In the genomic region with DNA sequence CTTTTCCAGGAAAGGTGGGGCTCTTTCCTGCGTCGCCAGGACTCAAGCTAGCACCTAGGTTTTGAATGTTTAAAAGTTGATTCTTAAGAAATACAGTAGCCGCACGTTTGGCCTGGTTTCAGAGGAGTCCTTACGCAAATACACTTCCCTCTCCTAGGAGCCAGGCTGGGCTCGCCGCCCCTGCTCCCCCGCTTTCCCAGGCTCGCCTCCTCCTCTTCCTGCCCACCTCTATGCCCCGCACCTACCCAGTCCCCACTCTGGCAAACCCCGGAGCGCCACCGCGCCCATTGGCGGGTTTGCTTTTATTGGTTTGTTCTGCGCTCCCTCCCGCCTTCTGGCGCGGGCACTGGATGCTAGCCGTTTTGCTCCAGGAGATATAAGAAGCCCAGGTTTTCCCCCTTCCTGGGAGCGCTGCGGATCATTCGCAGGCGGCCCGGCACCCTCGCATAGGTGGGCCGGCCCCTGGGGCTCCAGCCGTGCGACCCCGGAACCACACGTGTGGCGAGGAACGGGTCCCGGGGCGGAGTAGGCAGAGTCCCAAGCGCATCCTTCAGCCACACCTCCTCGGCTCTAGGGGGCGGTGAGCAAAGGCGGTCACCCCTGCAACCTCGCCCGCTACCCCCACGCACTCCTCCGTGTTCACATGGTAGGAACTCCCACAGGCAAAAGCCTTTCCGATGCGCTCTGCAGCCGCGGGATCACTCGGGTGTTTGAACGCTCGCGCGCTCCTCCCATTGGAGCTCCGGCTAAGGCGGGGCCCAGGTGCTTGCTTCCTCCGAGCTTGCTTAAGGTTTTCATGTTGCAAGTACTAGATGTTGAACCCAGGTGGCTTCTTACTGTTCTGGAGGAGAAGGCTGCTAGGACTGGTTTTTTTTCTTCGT, we compare ENCODE assay signal across 8 cellular contexts.
DNase-seq lines count a peak whose midpoint lies in the region; ATAC-seq, FAIRE-seq and TF ChIP-seq lines count a peak whose summit lies in the region.

No MANE protein-coding gene starts in this region.

- H3K36me3 ChIP-seq in neuronal stem cell (replicated peaks in 1 of 2; ENCODE audit: control insufficient read depth in 2 of 2, insufficient read depth in 2 of 2, low read length in 2 of 2), result no peaks in the 10 kb centered on the region
- no peaks in the 10 kb centered on the region for H3K36me3 ChIP-seq in uterus

- WGBS in neuronal stem cell (ENCODE audit: extremely low coverage in 2 of 2, insufficient read length in 2 of 2, insufficient replicate concordance in 1 of 2), 2 donors, result no CpG with 5 or more reads among the region's 56 CpGs

- H3K4me3 ChIP-seq in neuronal stem cell (ENCODE audit: low read length in 2 of 2) (peak overlapping the region in 1 of 2 donors; percentile 81), uterus (peak overlapping the region; percentile 15 to 25)

- H2AFZ ChIP-seq in neuronal stem cell (ENCODE audit: low read length), result peak overlapping the region; percentile 73

- no peak overlapping the region for H2BK12ac ChIP-seq in neuronal stem cell (ENCODE audit: low read length)

- peak; percentile 23 for ATAC-seq in HG03039 (IDR thresholded peaks at IDR 0.05; ENCODE audit: unreplicated experiment)

- no peak overlapping the region for H2AK5ac ChIP-seq in neuronal stem cell (ENCODE audit: low read depth, low read length)

- H3K4me1 ChIP-seq in neuronal stem cell (ENCODE audit: control insufficient read depth in 2 of 2, insufficient read depth in 1 of 2, low read depth in 1 of 2, low read length in 2 of 2), result peaks cover 0 to 10% of the 10 kb centered on the region in 2 donors
- peaks cover 0 to 16% of the 10 kb centered on the region in 2 donors for H3K4me1 ChIP-seq in uterus

- H2BK120ac ChIP-seq in neuronal stem cell (ENCODE audit: low read depth, low read length), result no peak overlapping the region

- H3K9me3 ChIP-seq in neuronal stem cell (replicated peaks in 1 of 2; ENCODE audit: control insufficient read depth in 2 of 2, insufficient read depth in 1 of 2, low read depth in 1 of 2, low read length in 2 of 2) (peaks cover 0 to 6% of the 10 kb centered on the region in 2 donors), uterus (no peaks in the 10 kb centered on the region)

- peak overlapping the region; percentile 81 for H3K27ac Mint-ChIP-seq in activated T-cell treated with anti-CD3 and anti-CD28 coated beads, Interleukin-2, amount 50 U/mL, for 24 hours

- H3K4ac ChIP-seq in neuronal stem cell (ENCODE audit: low read length), result no peak overlapping the region

- H4K8ac ChIP-seq in neuronal stem cell (ENCODE audit: low read depth, low read length), result no peak overlapping the region

- H3K27ac ChIP-seq in neuronal stem cell (replicated peaks; ENCODE audit: low read length), result no peak overlapping the region
- H3K27ac ChIP-seq in uterus, result no peak overlapping the region

- peak overlapping the region; percentile 83 for H3K23ac ChIP-seq in neuronal stem cell (ENCODE audit: low read depth, low read length, poor library complexity)

- no peak for TF ChIP-seq POLR2A in uterus (IDR thresholded peaks at IDR 0.05)

- peaks cover 6% of the 10 kb centered on the region for H3K27me3 Mint-ChIP-seq in activated T-cell treated with anti-CD3 and anti-CD28 coated beads, Interleukin-2, amount 50 U/mL, for 24 hours

- TF ChIP-seq CTCF in uterus (IDR thresholded peaks at IDR 0.05), result no peak

- H3K4me3 Mint-ChIP-seq in activated T-cell treated with anti-CD3 and anti-CD28 coated beads, Interleukin-2, amount 50 U/mL, for 24 hours, result peak overlapping the region; percentile 84

- H3K14ac ChIP-seq in neuronal stem cell (ENCODE audit: low read length), result no peak overlapping the region

- H3K4me2 ChIP-seq in neuronal stem cell (ENCODE audit: insufficient read depth, low read length, poor library complexity, severe bottlenecking), result peak overlapping the region; percentile 90

- peak overlapping the region; percentile 16 for H3K9ac ChIP-seq in neuronal stem cell (ENCODE audit: low read depth, low read length, poor library complexity)

- H3K18ac ChIP-seq in neuronal stem cell (ENCODE audit: low read length), result peak overlapping the region; percentile 21

- H3K9me3 Mint-ChIP-seq in activated T-cell treated with anti-CD3 and anti-CD28 coated beads, Interleukin-2, amount 50 U/mL, for 24 hours, result no peaks in the 10 kb centered on the region

- H2BK5ac ChIP-seq in neuronal stem cell (ENCODE audit: low read length), result no peak overlapping the region

- no peak overlapping the region for H2BK15ac ChIP-seq in neuronal stem cell (ENCODE audit: low read length)

- peaks cover 57% of the 10 kb centered on the region for H3K4me1 Mint-ChIP-seq in activated T-cell treated with anti-CD3 and anti-CD28 coated beads, Interleukin-2, amount 50 U/mL, for 24 hours (ENCODE audit: low read depth)

- H4K91ac ChIP-seq in neuronal stem cell (ENCODE audit: low read depth, low read length, poor library complexity), result no peak overlapping the region

- intact Hi-C loops in uterus (cut with DNase I; ENCODE audit: low total_unique reads), result no loop called here

- H3K27me3 ChIP-seq in neuronal stem cell (ENCODE audit: control insufficient read depth in 3 of 3, insufficient read depth in 3 of 3, low read depth in 1 of 3, low read length in 3 of 3), result peaks cover 32 to 93% (median 67%) of the 10 kb centered on the region in 3 experiments
- H3K27me3 ChIP-seq in uterus, result peaks cover 0 to 10% of the 10 kb centered on the region in 2 donors

- H3K79me1 ChIP-seq in neuronal stem cell (ENCODE audit: low read depth, low read length), result no peaks in the 10 kb centered on the region

- DNase-seq in GM18507 (ENCODE audit: extremely low spot score, insufficient read length, low read depth) (no peak), NCI-H82 treated with DMSO at 0.1 percent for 48 hours (lab: John Stamatoyannopoulos, UW; ENCODE audit: unreplicated experiment) (peak; percentile 15), fibroblast of peridontal ligament (ENCODE audit: extremely low read depth) (peak; percentile 44), neuronal stem cell (ENCODE audit: low spot score) (peak; percentile 31), uterus (peak; percentile 42 to 44), HK-2 (ENCODE audit: unreplicated experiment) (no peak)
- DNase-seq in activated T-cell treated with anti-CD3 and anti-CD28 coated beads, Interleukin-2, amount 50 U/mL, for 24 hours, result peak; percentile 77

- FAIRE-seq in GM18507 (lab: Jason Lieb, UNC), result peak; percentile 76

- peaks cover 12% of the 10 kb centered on the region for H3K36me3 Mint-ChIP-seq in activated T-cell treated with anti-CD3 and anti-CD28 coated beads, Interleukin-2, amount 50 U/mL, for 24 hours (ENCODE audit: low read depth)

Comparison
In these comparisons a context has a peak if more than half of its experiments do, and no peak if none do; other contexts are left out.
1. DNase-seq: peak in NCI-H82 treated with DMSO at 0.1 percent for 48 hours (single experiment), activated T-cell treated with anti-CD3 and anti-CD28 coated beads, Interleukin-2, amount 50 U/mL, for 24 hours (single experiment), fibroblast of peridontal ligament (single experiment), neuronal stem cell (single experiment) and uterus (2 of 2); none in GM18507 (single experiment) and HK-2 (single experiment).